Comparison of ENCODE assay signal across 25 cellular contexts in genomic region chr6:107743311-107743710, GRCh38.
"Had no signal": no experiment of that assay in that cellular context is flagged by ENCODE, and none has a peak within 500 bp of the region (broad histone marks: within the 10 kb centered on the region; RNA-seq: fewer than 3 reads in every experiment).

No MANE protein-coding gene starts in this region.

- H3K27me3 Mint-ChIP-seq: activated CD4-positive, alpha-beta T cell treated with anti-CD3 and anti-CD28 coated beads, Interleukin-2, amount 10 ng/mL, durations not matched to agents 7 days and 5 days; activated CD8-positive, alpha-beta T cell treated with anti-CD3 and anti-CD28 coated beads for 36 hours; activated T-helper 17 cell treated with anti-CD3 and anti-CD28 coated beads, Interleukin-2, amount 50 U/mL, for 72 hours; stimulated activated naive CD8-positive, alpha-beta T cell treated with anti-CD3 and anti-CD28 coated beads, Interleukin-15, Interleukin-2, amounts not matched to agents 100 ng/mL and 50 ng/mL, for 24 hours had no signal

- H3K4me1 Mint-ChIP-seq: nephron had no signal

- H3K36me3 ChIP-seq: left lung, ovary, right atrium auricular region, thyroid gland, WERI-Rb-1 had no signal

- H3K9me3 Mint-ChIP-seq: activated CD8-positive, alpha-beta T cell treated with anti-CD3 and anti-CD28 coated beads for 36 hours; activated T-helper 17 cell treated with anti-CD3 and anti-CD28 coated beads, Interleukin-2, amount 50 U/mL, for 72 hours; immature natural killer cell; nephron; stimulated activated naive CD8-positive, alpha-beta T cell treated with anti-CD3 and anti-CD28 coated beads, Interleukin-15, Interleukin-2, amounts not matched to agents 100 ng/mL and 50 ng/mL, for 24 hours; T-helper 2 cell treated with Interferon-gamma antibody and Interleukin-4, amounts not matched to agents 5 μg/mL and 100 μg/mL, for 36 hours had no signal

- H3K4me3 Mint-ChIP-seq: activated CD4-positive, alpha-beta T cell treated with anti-CD3 and anti-CD28 coated beads, Interleukin-2, amount 10 ng/mL, durations not matched to agents 7 days and 5 days; activated CD8-positive, alpha-beta T cell treated with anti-CD3 and anti-CD28 coated beads for 36 hours; immature natural killer cell; nephron; stimulated activated naive CD8-positive, alpha-beta T cell treated with anti-CD3 and anti-CD28 coated beads, Interleukin-15, Interleukin-2, amounts not matched to agents 100 ng/mL and 50 ng/mL, for 24 hours; T-helper 2 cell treated with Interferon-gamma antibody and Interleukin-4, amounts not matched to agents 5 μg/mL and 100 μg/mL, for 36 hours had no signal

- ATAC-seq: activated CD8-positive, alpha-beta T cell treated with anti-CD3 and anti-CD28 coated beads for 36 hours; activated T-helper 17 cell treated with anti-CD3 and anti-CD28 coated beads, Interleukin-2, amount 50 U/mL, for 72 hours; left lung; psoas muscle had no signal

- H3K4me3 ChIP-seq: hepatocyte, left lung, lung, ovary, psoas muscle, right atrium auricular region, thyroid gland had no signal

- H3K27ac Mint-ChIP-seq: activated CD4-positive, alpha-beta T cell treated with anti-CD3 and anti-CD28 coated beads, Interleukin-2, amount 10 ng/mL, durations not matched to agents 7 days and 5 days; activated CD8-positive, alpha-beta T cell treated with anti-CD3 and anti-CD28 coated beads for 36 hours; activated T-helper 17 cell treated with anti-CD3 and anti-CD28 coated beads, Interleukin-2, amount 50 U/mL, for 72 hours; immature natural killer cell; nephron; stimulated activated naive CD8-positive, alpha-beta T cell treated with anti-CD3 and anti-CD28 coated beads, Interleukin-15, Interleukin-2, amounts not matched to agents 100 ng/mL and 50 ng/mL, for 24 hours; T-helper 2 cell treated with Interferon-gamma antibody and Interleukin-4, amounts not matched to agents 5 μg/mL and 100 μg/mL, for 36 hours had no signal

- FAIRE-seq: endometrium, frontal cortex, TTC549 had no signal

- DNase-seq: activated CD4-positive, alpha-beta T cell treated with anti-CD3 and anti-CD28 coated beads, Interleukin-2, amount 10 ng/mL, durations not matched to agents 7 days and 5 days; activated CD4-positive, CD25-positive, alpha-beta regulatory T cell treated with anti-CD3 and anti-CD28 coated beads, Interleukin-2, amount 50 U/mL, for 72 hours; activated CD8-positive, alpha-beta T cell treated with anti-CD3 and anti-CD28 coated beads for 36 hours; activated T-cell treated with anti-CD3 and anti-CD28 coated beads, Interleukin-2, amount 50 U/mL, for 1 hour; amygdala; glutamatergic neuron; immature natural killer cell; kidney glomerular epithelial cell; left lung; ovary; psoas muscle; stimulated activated CD4-positive, alpha-beta T cell treated with anti-CD3 and anti-CD28 coated beads, Interleukin-1b, Interleukin-23, amount 100 ng/mL, for 48 hours; substantia nigra; thyroid gland; WERI-Rb-1 had no signal

- H3K27me3 ChIP-seq: hepatocyte, left lung, ovary, right atrium auricular region, thyroid gland had no signal
